16 cellular contexts compared by ENCODE assay signal in genomic region chr5:136064510-136064909, GRCh38. TPM values are rescaled to one million over a fixed set of nuclear protein-coding genes. Genes with fewer than 3 reads are reported as not detected.
A peak's percentile ranks its signal among the peaks of the same experiment; 100 is the strongest.
DNase-seq lines count a peak whose midpoint lies in the region; ATAC-seq, FAIRE-seq and TF ChIP-seq lines count a peak whose summit lies in the region.
"Had no signal": no experiment of that assay in that cellular context is flagged by ENCODE, and none has a peak within 500 bp of the region (broad histone marks: within the 10 kb centered on the region; RNA-seq: fewer than 3 reads in every experiment).

No MANE protein-coding gene starts in this region.

- no peaks in the 10 kb centered on the region for H3K36me3 ChIP-seq in HCT116 (ENCODE audit: control insufficient read depth in 1 of 2, insufficient read depth in 2 of 2, low read length in 2 of 2)
- H3K36me3 ChIP-seq in K562 (ENCODE audit: control insufficient read depth, insufficient read depth, low read length), result no peaks in the 10 kb centered on the region
- peaks cover 0 to 25% (median 14%) of the 10 kb centered on the region in 4 donors for H3K36me3 ChIP-seq in liver (ENCODE audit: control insufficient read depth in 4 of 4, insufficient read depth in 3 of 4, low read depth in 1 of 4, low read length in 3 of 4)
- H3K36me3 ChIP-seq: neutrophil had no signal

- no peak overlapping the region for H3K4me2 ChIP-seq in HCT116 (ENCODE audit: low read length)
- no peak overlapping the region for H3K4me2 ChIP-seq in K562 (ENCODE audit: insufficient read depth, low read length)

- H3K4me3 ChIP-seq in AG10803 (ENCODE audit: low read length) (no peak overlapping the region), HCT116 (replicated peaks in 1 of 2; ENCODE audit: low read depth in 1 of 2, low read length in 2 of 2) (no peak overlapping the region), K562 (no peak overlapping the region), liver (ENCODE audit: low read depth in 1 of 3, low read length in 3 of 3) (no peak overlapping the region)

- CTCF ChIA-PET in HCT116 (lab: Charles Lee) (interaction anchor here (0.8 to 1.0 kb wide), 3 partner anchors 18 to 176 kb away, joined by 3 to 4 read pairs (median 3); no protein-coding TSS in a partner anchor), K562 (lab: Yijun Ruan, JAX; ENCODE audit: low intra/inter-chr PET ratio) (interaction anchor here (1.1 to 2.2 kb wide), 3 partner anchors 18 to 147 kb away, joined by 3 to 12 read pairs (median 5); no protein-coding TSS in a partner anchor)

- no peak overlapping the region for H2AFZ ChIP-seq in HCT116 (ENCODE audit: low read depth, low read length, poor library complexity, severe bottlenecking)
- H2AFZ ChIP-seq in K562 (ENCODE audit: low read depth, low read length), result no peak overlapping the region

- 4% methylated on average over 4 of the region's 4 CpGs for WGBS in K562 (ENCODE audit: insufficient coverage, low coverage, missing lambda C conversion rate)
- 93% methylated on average over 4 of the region's 4 CpGs for WGBS in liver

- POLR2A ChIA-PET in HCT116 (lab: Charles Lee) (no interaction called here), K562 (lab: Yijun Ruan, JAX) (interaction anchor here (0.6 kb wide), 1 partner anchor 11 kb away, joined by 4 read pairs; no protein-coding TSS in a partner anchor)

- H3K9me2 ChIP-seq in HCT116 (ENCODE audit: insufficient read depth), result no peaks in the 10 kb centered on the region

- no peaks in the 10 kb centered on the region for H3K9me3 ChIP-seq in HCT116 (ENCODE audit: control insufficient read depth in 1 of 2, insufficient read depth in 1 of 2, low read depth in 1 of 2, low read length in 2 of 2)
- H3K9me3 ChIP-seq in K562 (replicated peaks; ENCODE audit: control insufficient read depth, insufficient read depth, low read depth, low read length), result no peaks in the 10 kb centered on the region
- no peaks in the 10 kb centered on the region for H3K9me3 ChIP-seq in liver (ENCODE audit: control insufficient read depth in 4 of 4, low read length in 3 of 4)
- H3K9me3 ChIP-seq: neutrophil had no signal

- ATAC-seq in HCT116, result peak; percentile 35; the same call in 1 of the 2 replicates
- ATAC-seq in K562, result peak; percentile 80
- no peak for ATAC-seq in left lobe of liver
- ATAC-seq: esophagus mucosa; stimulated activated effector memory CD8-positive, alpha-beta T cell treated with anti-CD3 and anti-CD28 coated beads, Interleukin-12 subunit alpha, Interleukin-12 subunit beta, amount 100 ng/mL, for 72 hours had no signal

- no TSS peak for BruUV-seq in HCT116 (replicated peaks; lab: Mats Ljungman, UMichigan)
- no TSS peak for BruUV-seq in K562 (replicated peaks; lab: Mats Ljungman, UMichigan)

- H3K4me1 ChIP-seq in HCT116 (ENCODE audit: control insufficient read depth in 1 of 2, insufficient read depth in 2 of 2, low read length in 2 of 2), result peaks cover 0 to 4% of the 10 kb centered on the region in 2 experiments; a peak in 1 of 4 replicates
- no peaks in the 10 kb centered on the region; a peak in 1 of 5 replicates for H3K4me1 ChIP-seq in K562 (replicated peaks in 1 of 2; ENCODE audit: control insufficient read depth in 2 of 2, insufficient read depth in 2 of 2, low read length in 2 of 2)
- peaks cover 3 to 43% (median 21%) of the 10 kb centered on the region in 4 donors for H3K4me1 ChIP-seq in liver (ENCODE audit: control insufficient read depth in 4 of 4, insufficient read depth in 4 of 4, low read length in 3 of 4)

- FAIRE-seq in K562 (lab: Jason Lieb, UNC), result no peak
- FAIRE-seq: keratinocyte had no signal

- H3K27ac ChIP-seq in HCT116 (ENCODE audit: low read depth, low read length) (no peak overlapping the region), K562 (ENCODE audit: extremely low read depth, low read depth, low read length) (no peak overlapping the region), liver (ENCODE audit: low read depth in 1 of 2, low read length in 2 of 2) (no peak overlapping the region)
- H3K27ac ChIP-seq: HL-60, neutrophil had no signal

- RAD21 ChIA-PET in HCT116 (lab: Charles Lee; ENCODE audit: low non-redundant PET in 1 of 2, low total read pairs in 2 of 2, uncharacterized antibody in 2 of 2, unreplicated experiment in 2 of 2), result no interaction called here

- H3K79me2 ChIP-seq in HCT116 (ENCODE audit: insufficient read depth, low read length), result no peaks in the 10 kb centered on the region
- no peaks in the 10 kb centered on the region for H3K79me2 ChIP-seq in K562 (ENCODE audit: control insufficient read depth, insufficient read depth, low read length)

- H4K20me1 ChIP-seq in HCT116 (ENCODE audit: insufficient read depth) (no peaks in the 10 kb centered on the region), K562 (replicated peaks; ENCODE audit: control insufficient read depth, insufficient read depth, low read length) (no peaks in the 10 kb centered on the region; the same call in none of the 2 replicates)

- TF ChIP-seq RAD21 in HCT116 (IDR thresholded peaks at IDR 0.05; ENCODE audit: low read depth), result peak; percentile 53
- peak; percentile 51 to 90 for TF ChIP-seq RAD21 in K562 (CRISPR knock-in tag; conservative IDR thresholded peaks at IDR 0.05 in 1 of 2, IDR thresholded peaks at IDR 0.05 in 1 of 2)
- peak; percentile 54 to 61 for TF ChIP-seq RAD21 in liver (IDR thresholded peaks at IDR 0.05)

- no peak for TF ChIP-seq EP300 in K562 (IDR thresholded peaks at IDR 0.05; ENCODE audit: low read length)

- no peak for DNase-seq in AG10803 (ENCODE audit: low read depth)
- no peak for DNase-seq in HCT116 (ENCODE audit: low read depth, low spot score)
- DNase-seq in K562 (ENCODE audit: extremely low read depth in 1 of 4, low spot score in 3 of 4), result peak in 3 of 4 experiments; percentile 20 to 38 (median 33)
- no peak for DNase-seq in activated CD4-positive, alpha-beta T cell treated with anti-CD3 and anti-CD28 coated beads, Interleukin-2, amount 50 U/mL, for 1 hour
- no peak for DNase-seq in kidney tubule cell (ENCODE audit: low spot score)
- no peak for DNase-seq in left lobe of liver (ENCODE audit: low spot score)
- no peak for DNase-seq in SK-N-DZ (ENCODE audit: low spot score)
- DNase-seq: activated T-cell treated with anti-CD3 and anti-CD28 coated beads for 4 hours, anterior cingulate cortex, COR-L47 had no signal

- in situ Hi-C loops in K562 (cut with MboI), result loop anchor here (5.0 kb wide), 1 partner anchor 177 kb away; no protein-coding TSS in a partner anchor

- TF ChIP-seq POLR2A in HCT116 (IDR thresholded peaks at IDR 0.05; ENCODE audit: borderline replicate concordance, extremely low read depth, insufficient read depth, insufficient read length), result no peak
- no peak for TF ChIP-seq POLR2A in K562 (conservative IDR thresholded peaks at IDR 0.05)

- H3K27me3 ChIP-seq in HCT116 (ENCODE audit: insufficient read depth, low read length), result no peaks in the 10 kb centered on the region
- H3K27me3 ChIP-seq in K562 (ENCODE audit: control insufficient read depth in 2 of 2, insufficient read depth in 2 of 2, low read length in 2 of 2), result peaks cover 3 to 24% of the 10 kb centered on the region in 2 experiments; a peak in 3 of 5 replicates
- no peaks in the 10 kb centered on the region for H3K27me3 ChIP-seq in liver (ENCODE audit: control insufficient read depth in 4 of 4, insufficient read depth in 4 of 4, low read length in 3 of 4)

- H3K9me1 ChIP-seq in K562 (ENCODE audit: control insufficient read depth, insufficient read depth, low read length), result no peaks in the 10 kb centered on the region

- intact Hi-C loops in HCT116 (cut with micrococcal nuclease) (loop anchor here (5.0 kb wide), 2 partner anchors 108 to 148 kb away; no protein-coding TSS in a partner anchor), K562 (cut with micrococcal nuclease) (loop anchor here (1.0 kb wide), 2 partner anchors 110 to 148 kb away; no protein-coding TSS in a partner anchor)

- TF ChIP-seq CTCF in AG10803 (conservative IDR thresholded peaks at IDR 0.05; ENCODE audit: low read length) (peak; percentile 43), HCT116 (IDR thresholded peaks at IDR 0.05 in 2 of 3, conservative IDR thresholded peaks at IDR 0.05 in 1 of 3; ENCODE audit: borderline replicate concordance in 1 of 3, insufficient read depth in 1 of 3, low read depth in 2 of 3, low read length in 2 of 3) (peak; percentile 23 to 37 (median 29); a peak in 3 of 6 replicates), K562 (IDR thresholded peaks at IDR 0.05 in 2 of 3, conservative IDR thresholded peaks at IDR 0.05 in 1 of 3; ENCODE audit: insufficient read depth in 2 of 3, low read depth in 1 of 3, low read length in 3 of 3) (peak; percentile 55 to 74 (median 65)), liver (IDR thresholded peaks at IDR 0.05; ENCODE audit: low read depth, low read length, missing input control) (no peak)

- H3K9ac ChIP-seq in HCT116 (ENCODE audit: low read length), result no peak overlapping the region
- H3K9ac ChIP-seq in K562 (ENCODE audit: insufficient read depth in 1 of 2, low read depth in 2 of 2, low read length in 2 of 2), result no peak overlapping the region
- no peak overlapping the region for H3K9ac ChIP-seq in liver (ENCODE audit: low read depth in 1 of 2, low read length in 2 of 2)

RNA-seq across cellular contexts. Expression of gene TGFBI, which starts 35.7 kb away (rescaled TPM):
- total RNA-seq in HCT116 (2021; ENCODE audit: unreplicated experiment) (0.64 TPM), K562 (2014; rRNA removed) (0.05 TPM in 1 of 2 replicates, not detected in the other), K562 (2014; rRNA removed; fragmentation: Illumina TruSeq; extraction: Trizol) (not detected in 2 replicates), K562 (2015; rRNA removed; fragmentation: Illumina TruSeq; extraction: Trizol) (not detected in 2 replicates), K562 (2021) (0.62 and 0.98 TPM in 2 replicates), liver (100 to 1,000 TPM in 1 of 2 donors, 10 to 100 TPM in 1; 45.2 to 144 TPM), left lobe of liver (49.3 TPM)
- polyA plus RNA-seq in HCT116 (2012), result 0.05 TPM in 1 of 2 replicates, not detected in the other
- 0.21 TPM in 1 of 2 replicates, not detected in the other for total RNA-seq in K562 (2011; cell fraction: chromatin; rRNA removed; ENCODE audit: low replicate concordance)
- total RNA-seq in K562 (2011; cell fraction: nucleolus; rRNA removed), result not detected in 2 replicates
- 0.61 TPM in 1 of 2 replicates, not detected in the other for total RNA-seq in K562 (2011; cell fraction: nucleoplasm; rRNA removed)
- polyA plus RNA-seq in K562 (2011; rRNA removed) (0.08 TPM in 1 of 2 replicates, not detected in the other), K562 (2014; fragmentation: Illumina TruSeq; extraction: Trizol) (not detected in 2 replicates), K562 (2014; fragmentation: Nextera tagmentation; extraction: Ambion mirVana) (not detected), K562 (2014; rRNA removed) (not detected in 2 replicates), liver (10 to 100 TPM; 33.7 to 43.0 TPM)
- 0.06 TPM in 1 of 2 replicates, not detected in the other for polyA plus RNA-seq in K562 (2011; cell fraction: cytosol; rRNA removed)
- 0.04 and 0.26 TPM in 2 replicates for polyA plus RNA-seq in K562 (2011; cell fraction: nucleus; rRNA removed)
- 0.18 TPM in 1 of 2 replicates, not detected in the other for polyA plus RNA-seq in K562 (2012)
- not detected in 2 replicates for polyA minus RNA-seq in K562 (2011; rRNA and poly(A)+ RNA removed)
- 0.57 and 1.6 TPM in 2 replicates for polyA minus RNA-seq in K562 (2011; cell fraction: cytosol; rRNA and poly(A)+ RNA removed)
- not detected in 2 replicates for polyA minus RNA-seq in K562 (2011; cell fraction: nucleus; rRNA and poly(A)+ RNA removed)
- not detected in 2 replicates for polyA plus RNA-seq in SK-N-DZ (2014; cell fraction: cytosol; rRNA removed)
- 0.59 TPM in 1 of 2 replicates, not detected in the other for polyA plus RNA-seq in SK-N-DZ (2014; cell fraction: nucleus; rRNA removed)

Comparison
In these comparisons a context has a peak if more than half of its experiments do, and no peak if none do; other contexts are left out.
1. DNase-seq: peak in K562 (3 of 4); none in AG10803 (single experiment), HCT116 (single experiment), activated CD4-positive, alpha-beta T cell treated with anti-CD3 and anti-CD28 coated beads, Interleukin-2, amount 50 U/mL, for 1 hour (single experiment), kidney tubule cell (single experiment), left lobe of liver (single experiment) and SK-N-DZ (single experiment).
2. RNA of gene TGFBI, which starts 35.7 kb away (total RNA-seq): 45.2 to 144 TPM in liver and 49.3 TPM in left lobe of liver (single experiment); 0.64 TPM in HCT116 (single experiment) and 0.05 to 0.98 TPM in K562; every median in the first group is over 10 times any median in the second.